1 cellular context compared by ENCODE assay signal in genomic region chr12:27859648-27860047, GRCh38.
TF ChIP-seq lines count a peak whose summit lies in the region.

No MANE protein-coding gene starts in this region.

TF ChIP-seq in GM23338, 12 proteins besides CTCF, POLR2A, EP300 and RAD21 (continued from another document):
- TF ChIP-seq REST (IDR thresholded peaks at IDR 0.05; ENCODE audit: unreplicated experiment), result no peak
- TF ChIP-seq EZH2phosphoT487 (IDR thresholded peaks at IDR 0.05; ENCODE audit: unreplicated experiment), result no peak
